In the genomic region with DNA sequence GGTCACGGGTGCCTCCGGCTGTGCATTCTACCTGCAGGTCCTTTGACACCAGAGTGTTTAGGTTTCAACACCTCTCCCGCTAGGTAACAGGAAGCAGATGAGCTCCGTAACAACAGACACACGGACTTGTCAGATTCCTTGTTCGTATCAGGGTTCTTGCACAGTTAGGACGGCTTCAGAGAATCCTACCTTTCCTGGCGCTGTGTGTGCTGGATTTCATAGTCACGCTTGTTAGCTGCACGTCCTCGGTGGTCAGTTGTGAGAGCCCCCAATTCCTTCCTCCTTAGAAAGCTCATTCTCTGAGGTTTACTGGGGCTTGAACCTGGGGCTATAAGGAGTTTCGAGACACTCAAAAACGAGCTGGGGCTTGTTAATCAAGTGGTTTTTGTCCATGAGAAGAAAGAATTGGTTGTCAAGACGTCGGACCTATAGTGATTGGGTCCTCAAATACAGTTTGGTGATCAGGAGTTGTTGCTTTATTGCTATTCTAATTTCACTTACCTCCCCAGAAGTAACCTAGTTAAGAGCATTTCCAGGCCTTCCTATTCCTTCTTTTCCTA, we compare ENCODE assay signal across 1 cellular context.
TF ChIP-seq lines count a peak whose summit lies in the region.

No MANE protein-coding gene starts in this region.

TF ChIP-seq in GM12878, 131 proteins besides CTCF, POLR2A, EP300 and RAD21:
- TF ChIP-seq ZNF622 (IDR thresholded peaks at IDR 0.05) (no peak), POLR2AphosphoS5 (IDR thresholded peaks at IDR 0.05; ENCODE audit: low read length) (peak; percentile 17; the same call in 1 of the 2 replicates), PAX8 (IDR thresholded peaks at IDR 0.05) (no peak), DPF2 (IDR thresholded peaks at IDR 0.05) (0 out of 2 replicates have a peak, but pooled peaks have one; percentile 14), SRF (IDR thresholded peaks at IDR 0.05; ENCODE audit: low read depth in 2 of 2, low read length in 2 of 2) (no peak), PAX5 (IDR thresholded peaks at IDR 0.05; ENCODE audit: borderline replicate concordance, low read depth, low read length) (0 out of 2 replicates have a peak, but pooled peaks have one; percentile 23), IKZF2 (IDR thresholded peaks at IDR 0.05) (no peak), MLLT1 (IDR thresholded peaks at IDR 0.05) (0 out of 2 replicates have a peak, but pooled peaks have one; percentile 18), WRNIP1 (IDR thresholded peaks at IDR 0.05; ENCODE audit: borderline replicate concordance, low read depth, low read length) (peak; percentile 54; the same call in 1 of the 2 replicates)
